Comparison of ENCODE assay signal across 1 cellular context in genomic region chr7:43834463-43835251, GRCh38.
TF ChIP-seq lines count a peak whose summit lies in the region.

No MANE protein-coding gene starts in this region.

TF ChIP-seq in GM23338, 12 proteins besides CTCF, POLR2A, EP300 and RAD21 (continued from another document):
- TF ChIP-seq ZNF462 (CRISPR knock-in tag; IDR thresholded peaks at IDR 0.05) (no peak), REST (IDR thresholded peaks at IDR 0.05; ENCODE audit: unreplicated experiment) (no peak), ZNF114 (CRISPR knock-in tag; IDR thresholded peaks at IDR 0.05) (no peak), POLR2AphosphoS5 (IDR thresholded peaks at IDR 0.05; ENCODE audit: low read depth) (no peak)
TF ChIP-seq in GM23338: peak in this region for 0.
